In the genomic region with DNA sequence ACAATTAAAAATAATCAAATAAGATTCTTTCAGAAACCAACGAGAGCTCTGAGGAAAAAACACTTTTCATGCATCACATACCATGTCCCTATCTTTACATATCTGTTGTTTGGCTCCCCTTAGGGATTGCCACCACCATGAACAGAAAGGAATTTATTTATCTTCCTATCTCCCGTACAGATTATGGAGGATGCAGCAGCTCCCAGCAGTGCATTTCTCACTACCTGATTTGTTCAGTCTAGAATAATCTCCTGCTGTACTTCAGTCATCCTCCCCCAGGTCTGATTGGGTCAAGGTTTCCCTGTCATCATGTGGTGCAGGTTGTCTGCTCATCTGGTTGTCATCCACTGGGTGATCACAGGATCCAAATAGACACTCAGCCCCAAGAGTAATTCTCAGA, we compare ENCODE assay signal across 34 cellular contexts.
"Had no signal": no experiment of that assay in that cellular context is flagged by ENCODE, and none has a peak within 500 bp of the region (broad histone marks: within the 10 kb centered on the region; RNA-seq: fewer than 3 reads in every experiment).

No MANE protein-coding gene starts in this region.

- H3K36me3 ChIP-seq: MG63 had no signal

- H3K9me3 ChIP-seq: MG63 had no signal

- H3K27me3 ChIP-seq: MG63 had no signal

- H3K4me3 ChIP-seq: MG63 had no signal

- DNase-seq: Karpas-422, Kasumi-1, MG63, MM.1S, MV-4-11, NCI-H1048, NCI-H1092, NCI-H1092 treated with DMSO at 0.1 percent for 48 hours, NCI-H1105, NCI-H1105 treated with DMSO at 0.1 percent for 48 hours, NCI-H1417, NCI-H1417 treated with DMSO at 0.1 percent for 48 hours, NCI-H1436, NCI-H1436 treated with DMSO at 0.1 percent for 48 hours, NCI-H146, NCI-H1694, NCI-H1694 treated with DMSO at 0.1 percent for 48 hours, NCI-H187, NCI-H187 treated with DMSO at 0.1 percent for 48 hours, NCI-H1930, NCI-H2029, NCI-H2029 treated with DMSO at 0.1 percent for 48 hours, NCI-H2081, NCI-H2081 treated with DMSO at 0.1 percent for 48 hours, NCI-H2107, NCI-H2171, NCI-H2171 treated with DMSO at 0.1 percent for 48 hours, NCI-H2227 treated with DMSO at 0.1 percent for 48 hours, NCI-H226, NCI-H345, NCI-H446, NCI-H446 treated with DMSO at 0.1 percent for 48 hours, NCI-H510A, NCI-H510A treated with DMSO at 0.1 percent for 48 hours had no signal
